Comparison of ENCODE assay signal across 1 cellular context in the genomic region with DNA sequence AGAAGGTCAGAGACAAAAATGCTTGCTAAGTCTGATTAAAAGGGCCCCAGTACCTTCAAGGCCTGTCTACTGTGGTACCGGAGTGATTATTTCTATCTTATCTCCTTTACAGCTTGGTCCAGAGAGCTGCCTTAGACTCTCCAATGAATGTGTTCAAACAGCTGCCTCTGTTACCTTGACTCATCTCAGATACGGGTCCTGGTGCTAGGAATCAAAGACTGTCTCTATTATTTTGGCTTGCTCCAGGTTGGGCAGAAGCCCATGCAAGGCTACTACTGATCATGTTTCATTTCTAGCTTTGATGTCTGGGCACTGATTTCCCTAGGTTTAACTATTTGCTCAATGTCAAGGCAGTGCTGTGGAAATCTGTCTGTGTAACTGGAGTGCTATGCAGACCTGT. TPM values are rescaled to one million over a fixed set of nuclear protein-coding genes. Genes with fewer than 3 reads are reported as not detected.
"Had no signal": no experiment of that assay in that cellular context is flagged by ENCODE, and none has a peak within 500 bp of the region (broad histone marks: within the 10 kb centered on the region; RNA-seq: fewer than 3 reads in every experiment).

No MANE protein-coding gene starts in this region.

RNA-seq across cellular contexts. Expression of gene BEND6, which starts 53.2 kb away (rescaled TPM):
- total RNA-seq: suprapubic skin had no signal
